ENCODE assay signal across 1 cellular context in the genomic region with DNA sequence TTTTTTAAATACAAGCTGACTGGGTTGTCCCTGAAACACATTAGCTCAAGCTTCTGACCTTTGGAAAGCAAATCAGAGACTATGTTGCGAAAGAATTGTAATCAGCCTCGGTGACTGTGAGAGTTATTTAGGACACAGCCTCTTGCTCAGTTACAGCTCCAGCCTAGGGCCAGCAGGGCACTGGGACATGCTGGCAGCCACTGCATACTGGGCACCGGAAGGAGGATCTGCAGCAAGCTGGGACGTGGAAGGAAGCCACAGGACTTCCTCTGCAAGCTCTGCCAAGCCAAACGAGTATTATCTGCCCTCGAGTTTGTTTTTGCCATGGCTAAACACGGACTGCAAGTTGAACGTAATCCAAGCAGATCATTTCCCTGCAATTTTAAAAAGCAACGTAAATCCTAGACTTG.
TF ChIP-seq lines count a peak whose summit lies in the region.

No MANE protein-coding gene starts in this region.

TF ChIP-seq in SK-N-SH, 30 proteins besides CTCF, POLR2A, EP300 and RAD21:
- TF ChIP-seq FOXJ3 (CRISPR knock-in tag; IDR thresholded peaks at IDR 0.05) (no peak), EZH2phosphoT487 (IDR thresholded peaks at IDR 0.05; ENCODE audit: borderline replicate concordance, low read depth) (no peak), SIN3A (IDR thresholded peaks at IDR 0.05; ENCODE audit: borderline replicate concordance, low read depth, low read length) (no peak), MXI1 (IDR thresholded peaks at IDR 0.05; ENCODE audit: low read depth, low read length) (no peak), TCF12 (IDR thresholded peaks at IDR 0.05) (peak; percentile 35; the same call in 1 of the 2 replicates), FOSL2 (IDR thresholded peaks at IDR 0.05; ENCODE audit: borderline replicate concordance, low read depth) (no peak), RCOR1 (IDR thresholded peaks at IDR 0.05; ENCODE audit: low read length) (no peak), ELF1 (IDR thresholded peaks at IDR 0.05) (0 out of 2 replicates have a peak, but pooled peaks have one; percentile 24), TEAD4 (IDR thresholded peaks at IDR 0.05; ENCODE audit: borderline replicate concordance, insufficient read depth) (no peak), RXRA (IDR thresholded peaks at IDR 0.05; ENCODE audit: borderline replicate concordance, low read depth) (no peak), CHD2 (IDR thresholded peaks at IDR 0.05; ENCODE audit: low read length, partially characterized antibody) (no peak), GATA2 (CRISPR knock-in tag; IDR thresholded peaks at IDR 0.05) (no peak), JUND (IDR thresholded peaks at IDR 0.05) (no peak), MEF2A (IDR thresholded peaks at IDR 0.05; ENCODE audit: borderline replicate concordance, low read depth) (no peak), GABPA (IDR thresholded peaks at IDR 0.05; ENCODE audit: low read depth) (peak; percentile 56), YY1 (IDR thresholded peaks at IDR 0.05; ENCODE audit: low read depth) (no peak), FOXM1 (IDR thresholded peaks at IDR 0.05; ENCODE audit: low read depth) (no peak), TAF1 (IDR thresholded peaks at IDR 0.05; ENCODE audit: borderline replicate concordance, low read depth, low read length) (peak; percentile 42; the same call in 1 of the 2 replicates), RFX5 (IDR thresholded peaks at IDR 0.05; ENCODE audit: low read length) (no peak), NRF1 (IDR thresholded peaks at IDR 0.05; ENCODE audit: low read depth, low read length) (no peak), NFIC (IDR thresholded peaks at IDR 0.05; ENCODE audit: borderline replicate concordance) (peak; percentile 59; the same call in 1 of the 2 replicates), SMC3 (IDR thresholded peaks at IDR 0.05; ENCODE audit: low read depth, low read length) (no peak), POLR2AphosphoS5 (IDR thresholded peaks at IDR 0.05; ENCODE audit: low read depth, low read length) (peak; percentile 34; the same call in 1 of the 2 replicates)
- TF ChIP-seq, protein P1, sequence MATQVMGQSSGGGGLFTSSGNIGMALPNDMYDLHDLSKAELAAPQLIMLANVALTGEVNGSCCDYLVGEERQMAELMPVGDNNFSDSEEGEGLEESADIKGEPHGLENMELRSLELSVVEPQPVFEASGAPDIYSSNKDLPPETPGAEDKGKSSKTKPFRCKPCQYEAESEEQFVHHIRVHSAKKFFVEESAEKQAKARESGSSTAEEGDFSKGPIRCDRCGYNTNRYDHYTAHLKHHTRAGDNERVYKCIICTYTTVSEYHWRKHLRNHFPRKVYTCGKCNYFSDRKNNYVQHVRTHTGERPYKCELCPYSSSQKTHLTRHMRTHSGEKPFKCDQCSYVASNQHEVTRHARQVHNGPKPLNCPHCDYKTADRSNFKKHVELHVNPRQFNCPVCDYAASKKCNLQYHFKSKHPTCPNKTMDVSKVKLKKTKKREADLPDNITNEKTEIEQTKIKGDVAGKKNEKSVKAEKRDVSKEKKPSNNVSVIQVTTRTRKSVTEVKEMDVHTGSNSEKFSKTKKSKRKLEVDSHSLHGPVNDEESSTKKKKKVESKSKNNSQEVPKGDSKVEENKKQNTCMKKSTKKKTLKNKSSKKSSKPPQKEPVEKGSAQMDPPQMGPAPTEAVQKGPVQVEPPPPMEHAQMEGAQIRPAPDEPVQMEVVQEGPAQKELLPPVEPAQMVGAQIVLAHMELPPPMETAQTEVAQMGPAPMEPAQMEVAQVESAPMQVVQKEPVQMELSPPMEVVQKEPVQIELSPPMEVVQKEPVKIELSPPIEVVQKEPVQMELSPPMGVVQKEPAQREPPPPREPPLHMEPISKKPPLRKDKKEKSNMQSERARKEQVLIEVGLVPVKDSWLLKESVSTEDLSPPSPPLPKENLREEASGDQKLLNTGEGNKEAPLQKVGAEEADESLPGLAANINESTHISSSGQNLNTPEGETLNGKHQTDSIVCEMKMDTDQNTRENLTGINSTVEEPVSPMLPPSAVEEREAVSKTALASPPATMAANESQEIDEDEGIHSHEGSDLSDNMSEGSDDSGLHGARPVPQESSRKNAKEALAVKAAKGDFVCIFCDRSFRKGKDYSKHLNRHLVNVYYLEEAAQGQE (IDR thresholded peaks at IDR 0.05; ENCODE audit: low read depth, low read length): 0 out of 2 replicates have a peak, but pooled peaks have one; percentile 26
- TF ChIP-seq, protein P2, sequence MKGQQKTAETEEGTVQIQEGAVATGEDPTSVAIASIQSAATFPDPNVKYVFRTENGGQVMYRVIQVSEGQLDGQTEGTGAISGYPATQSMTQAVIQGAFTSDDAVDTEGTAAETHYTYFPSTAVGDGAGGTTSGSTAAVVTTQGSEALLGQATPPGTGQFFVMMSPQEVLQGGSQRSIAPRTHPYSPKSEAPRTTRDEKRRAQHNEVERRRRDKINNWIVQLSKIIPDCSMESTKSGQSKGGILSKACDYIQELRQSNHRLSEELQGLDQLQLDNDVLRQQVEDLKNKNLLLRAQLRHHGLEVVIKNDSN (IDR thresholded peaks at IDR 0.05; ENCODE audit: borderline replicate concordance, low read depth): no peak
- TF ChIP-seq, protein P3, sequence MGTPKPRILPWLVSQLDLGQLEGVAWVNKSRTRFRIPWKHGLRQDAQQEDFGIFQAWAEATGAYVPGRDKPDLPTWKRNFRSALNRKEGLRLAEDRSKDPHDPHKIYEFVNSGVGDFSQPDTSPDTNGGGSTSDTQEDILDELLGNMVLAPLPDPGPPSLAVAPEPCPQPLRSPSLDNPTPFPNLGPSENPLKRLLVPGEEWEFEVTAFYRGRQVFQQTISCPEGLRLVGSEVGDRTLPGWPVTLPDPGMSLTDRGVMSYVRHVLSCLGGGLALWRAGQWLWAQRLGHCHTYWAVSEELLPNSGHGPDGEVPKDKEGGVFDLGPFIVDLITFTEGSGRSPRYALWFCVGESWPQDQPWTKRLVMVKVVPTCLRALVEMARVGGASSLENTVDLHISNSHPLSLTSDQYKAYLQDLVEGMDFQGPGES (IDR thresholded peaks at IDR 0.05; ENCODE audit: low read depth, low read length): no peak
- TF ChIP-seq, protein P4, sequence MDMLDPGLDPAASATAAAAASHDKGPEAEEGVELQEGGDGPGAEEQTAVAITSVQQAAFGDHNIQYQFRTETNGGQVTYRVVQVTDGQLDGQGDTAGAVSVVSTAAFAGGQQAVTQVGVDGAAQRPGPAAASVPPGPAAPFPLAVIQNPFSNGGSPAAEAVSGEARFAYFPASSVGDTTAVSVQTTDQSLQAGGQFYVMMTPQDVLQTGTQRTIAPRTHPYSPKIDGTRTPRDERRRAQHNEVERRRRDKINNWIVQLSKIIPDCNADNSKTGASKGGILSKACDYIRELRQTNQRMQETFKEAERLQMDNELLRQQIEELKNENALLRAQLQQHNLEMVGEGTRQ (IDR thresholded peaks at IDR 0.05; ENCODE audit: borderline replicate concordance, low read depth, low read length): no peak
- TF ChIP-seq, protein P5, sequence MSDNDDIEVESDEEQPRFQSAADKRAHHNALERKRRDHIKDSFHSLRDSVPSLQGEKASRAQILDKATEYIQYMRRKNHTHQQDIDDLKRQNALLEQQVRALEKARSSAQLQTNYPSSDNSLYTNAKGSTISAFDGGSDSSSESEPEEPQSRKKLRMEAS (IDR thresholded peaks at IDR 0.05; ENCODE audit: low read depth): peak; percentile 53; the same call in 1 of the 2 replicates
- TF ChIP-seq, protein P6, sequence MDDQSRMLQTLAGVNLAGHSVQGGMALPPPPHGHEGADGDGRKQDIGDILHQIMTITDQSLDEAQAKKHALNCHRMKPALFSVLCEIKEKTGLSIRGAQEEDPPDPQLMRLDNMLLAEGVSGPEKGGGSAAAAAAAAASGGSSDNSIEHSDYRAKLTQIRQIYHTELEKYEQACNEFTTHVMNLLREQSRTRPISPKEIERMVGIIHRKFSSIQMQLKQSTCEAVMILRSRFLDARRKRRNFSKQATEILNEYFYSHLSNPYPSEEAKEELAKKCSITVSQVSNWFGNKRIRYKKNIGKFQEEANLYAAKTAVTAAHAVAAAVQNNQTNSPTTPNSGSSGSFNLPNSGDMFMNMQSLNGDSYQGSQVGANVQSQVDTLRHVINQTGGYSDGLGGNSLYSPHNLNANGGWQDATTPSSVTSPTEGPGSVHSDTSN (IDR thresholded peaks at IDR 0.05): no peak
- TF ChIP-seq, protein P7, sequence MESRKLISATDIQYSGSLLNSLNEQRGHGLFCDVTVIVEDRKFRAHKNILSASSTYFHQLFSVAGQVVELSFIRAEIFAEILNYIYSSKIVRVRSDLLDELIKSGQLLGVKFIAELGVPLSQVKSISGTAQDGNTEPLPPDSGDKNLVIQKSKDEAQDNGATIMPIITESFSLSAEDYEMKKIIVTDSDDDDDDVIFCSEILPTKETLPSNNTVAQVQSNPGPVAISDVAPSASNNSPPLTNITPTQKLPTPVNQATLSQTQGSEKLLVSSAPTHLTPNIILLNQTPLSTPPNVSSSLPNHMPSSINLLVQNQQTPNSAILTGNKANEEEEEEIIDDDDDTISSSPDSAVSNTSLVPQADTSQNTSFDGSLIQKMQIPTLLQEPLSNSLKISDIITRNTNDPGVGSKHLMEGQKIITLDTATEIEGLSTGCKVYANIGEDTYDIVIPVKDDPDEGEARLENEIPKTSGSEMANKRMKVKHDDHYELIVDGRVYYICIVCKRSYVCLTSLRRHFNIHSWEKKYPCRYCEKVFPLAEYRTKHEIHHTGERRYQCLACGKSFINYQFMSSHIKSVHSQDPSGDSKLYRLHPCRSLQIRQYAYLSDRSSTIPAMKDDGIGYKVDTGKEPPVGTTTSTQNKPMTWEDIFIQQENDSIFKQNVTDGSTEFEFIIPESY (IDR thresholded peaks at IDR 0.05; ENCODE audit: borderline replicate concordance, low read depth): no peak
